ENCODE assay signal across 8 cellular contexts in genomic region chr19:14418743-14419037, GRCh38. TPM values are rescaled to one million over a fixed set of nuclear protein-coding genes. Genes with fewer than 3 reads are reported as not detected.
DNase-seq lines count a peak whose midpoint lies in the region; ATAC-seq and TF ChIP-seq lines count a peak whose summit lies in the region.

No MANE protein-coding gene starts in this region.

- H2BK5ac ChIP-seq in mesendoderm (ENCODE audit: low read length): no peak overlapping the region

- no peak for TF ChIP-seq CTCF in heart left ventricle (IDR thresholded peaks at IDR 0.05)
- TF ChIP-seq CTCF in body of pancreas (IDR thresholded peaks at IDR 0.05): no peak
- TF ChIP-seq CTCF in vagina (IDR thresholded peaks at IDR 0.05): no peak

- no peak overlapping the region for H4K5ac ChIP-seq in mesendoderm (ENCODE audit: low read length)

- H2AK5ac ChIP-seq in mesendoderm (ENCODE audit: low read length): no peak overlapping the region

- peaks cover 0 to 68% (median 30%) of the 10 kb centered on the region in 12 donors for H3K4me1 ChIP-seq in heart left ventricle
- H3K4me1 ChIP-seq in body of pancreas: peaks cover 25% of the 10 kb centered on the region
- H3K4me1 ChIP-seq in mesendoderm (ENCODE audit: control insufficient read depth, low read depth, low read length): no peaks in the 10 kb centered on the region
- H3K4me1 ChIP-seq in vagina: peaks cover 48% of the 10 kb centered on the region

- H3K9me3 ChIP-seq in heart left ventricle (no peaks in the 10 kb centered on the region), body of pancreas (no peaks in the 10 kb centered on the region), vagina (no peaks in the 10 kb centered on the region)

- H3K18ac ChIP-seq in mesendoderm (ENCODE audit: low read length): peak overlapping the region; percentile 92

- H2BK120ac ChIP-seq in mesendoderm (ENCODE audit: low read depth, low read length): no peak overlapping the region

- DNase-seq in heart left ventricle: no peak
- no peak for DNase-seq in Right ventricle myocardium inferior (ENCODE audit: missing footprints)
- peak in 1 of 4 donors; percentile 18 for DNase-seq in body of pancreas
- DNase-seq in mesendoderm: no peak
- DNase-seq in vagina (ENCODE audit: extremely low spot score in 2 of 2): no peak
- DNase-seq in RKO (ENCODE audit: low spot score): no peak
- no peak for DNase-seq in HT-29 (ENCODE audit: low spot score)

- peaks cover 5% of the 10 kb centered on the region for H3K79me1 ChIP-seq in mesendoderm (ENCODE audit: low read length)

- H3K4ac ChIP-seq in mesendoderm (ENCODE audit: low read depth, low read length): peak overlapping the region; percentile 45

- H4K8ac ChIP-seq in mesendoderm (ENCODE audit: low read depth, low read length): no peak overlapping the region

- H3K4me3 ChIP-seq in heart left ventricle: peak overlapping the region; percentile 77 to 98 (median 92)
- peak overlapping the region; percentile 61 to 94 for H3K4me3 ChIP-seq in body of pancreas
- peak overlapping the region; percentile 95 for H3K4me3 ChIP-seq in mesendoderm (ENCODE audit: low read length)
- H3K4me3 ChIP-seq in vagina: peak overlapping the region; percentile 71 to 79

- H3K27ac ChIP-seq in heart left ventricle: peak overlapping the region; percentile 46 to 95 (median 88)
- H3K27ac ChIP-seq in body of pancreas: peak overlapping the region; percentile 67 to 93 (median 80)
- peak overlapping the region; percentile 61 for H3K27ac ChIP-seq in mesendoderm (ENCODE audit: low read depth, low read length)
- peak overlapping the region; percentile 97 for H3K27ac ChIP-seq in vagina

- H2BK15ac ChIP-seq in mesendoderm (replicated peaks; ENCODE audit: low read depth): no peak overlapping the region

- no peak overlapping the region for H3K23ac ChIP-seq in mesendoderm (ENCODE audit: low read length)

- ATAC-seq in heart left ventricle (no peak), Right ventricle myocardium inferior (no peak), body of pancreas (no peak), GM19397 (IDR thresholded peaks at IDR 0.05; ENCODE audit: unreplicated experiment) (no peak)

- peak overlapping the region; percentile 93 for H3K9ac ChIP-seq in mesendoderm (ENCODE audit: low read length)

- TF ChIP-seq POLR2A in heart left ventricle (IDR thresholded peaks at IDR 0.05) (no peak), body of pancreas (IDR thresholded peaks at IDR 0.05) (no peak), vagina (IDR thresholded peaks at IDR 0.05) (no peak)

- H3K36me3 ChIP-seq in heart left ventricle (peaks cover 0 to 17% (median 0%) of the 10 kb centered on the region in 9 donors), body of pancreas (replicated peaks in 1 of 2; ENCODE audit: insufficient read depth in 1 of 2, low read depth in 2 of 2) (no peaks in the 10 kb centered on the region), mesendoderm (ENCODE audit: control insufficient read depth, insufficient read depth, low read length) (peaks cover 2% of the 10 kb centered on the region), vagina (no peaks in the 10 kb centered on the region)

- peaks cover 50% of the 10 kb centered on the region for H3K79me2 ChIP-seq in mesendoderm (ENCODE audit: control insufficient read depth, insufficient read depth, low read length)

- intact Hi-C loops in heart left ventricle (cut with DNase I) (loop anchor here in 1 of 10 donors (2.0 to 5.0 kb wide), 2 partner anchors 14 to 36 kb away; partner anchors contain the start of genes ADGRE5 and PKN1), Right ventricle myocardium inferior (cut with DNase I) (no loop called here), body of pancreas (cut with DNase I) (no loop called here), vagina (cut with DNase I) (loop anchor here (10.0 kb wide), 1 partner anchor 214 kb away; the partner anchor contains the start of gene ADGRL1)

- H3K27me3 ChIP-seq in heart left ventricle (no peaks in the 10 kb centered on the region), body of pancreas (no peaks in the 10 kb centered on the region), mesendoderm (ENCODE audit: insufficient read depth, low read length, poor library complexity) (no peaks in the 10 kb centered on the region), vagina (no peaks in the 10 kb centered on the region)

- 0 to 1% (median 0%) methylated on average over 18 of the region's 18 CpGs for WGBS in heart left ventricle, 4 donors
- WGBS in body of pancreas, 2 donors: 0 to 4% methylated on average over 7 to 18 of the region's 18 CpGs
- no CpG with 5 or more reads among the region's 18 CpGs for WGBS in mesendoderm (ENCODE audit: extremely low coverage, insufficient coverage, low lambda C conversion rate)

- peak overlapping the region; percentile 99 for H3K56ac ChIP-seq in mesendoderm (ENCODE audit: low read length)

- peak overlapping the region; percentile 40 for H3K4me2 ChIP-seq in mesendoderm (ENCODE audit: low read length)

RNA-seq across cellular contexts. Expression of gene DDX39A, which starts 0.5 kb away (rescaled TPM):
- total RNA-seq in heart left ventricle: 10 to 100 TPM; 18.0 to 44.4 (median 30.2) TPM
- 100 to 1,000 TPM in 1 of 2 donors, 10 to 100 TPM in 1; 42.4 to 109 TPM for polyA plus RNA-seq in heart left ventricle
- total RNA-seq in Right ventricle myocardium inferior: 32.2 TPM
- total RNA-seq in body of pancreas: 10 to 100 TPM; 32.4 to 86.7 TPM
- polyA plus RNA-seq in mesendoderm (2013, experiment 1 of 2): 147 TPM
- polyA plus RNA-seq in mesendoderm (2013, experiment 2 of 2): 152 TPM
- 81.8 TPM for total RNA-seq in vagina
- 185 and 196 TPM in 2 replicates for total RNA-seq in HT-29 (2014; rRNA removed; shearing (Covaris generic))

RNA-seq across cellular contexts. Expression of gene PKN1, which starts 14.4 kb away (rescaled TPM):
- total RNA-seq in heart left ventricle: 100 to 1,000 TPM; 119 to 206 (median 136) TPM
- 100 to 1,000 TPM; 109 to 126 TPM for polyA plus RNA-seq in heart left ventricle
- total RNA-seq in Right ventricle myocardium inferior: 149 TPM
- 10 to 100 TPM; 82.5 to 83.4 TPM for total RNA-seq in body of pancreas
- polyA plus RNA-seq in mesendoderm (2013, experiment 1 of 2): 35.9 TPM
- polyA plus RNA-seq in mesendoderm (2013, experiment 2 of 2): 37.9 TPM
- 72.7 TPM for total RNA-seq in vagina
- total RNA-seq in HT-29 (2014; rRNA removed; shearing (Covaris generic)): 59.9 and 66.9 TPM in 2 replicates

RNA-seq across cellular contexts. Expression of gene ADGRE5, which starts 37.4 kb away (rescaled TPM):
- total RNA-seq in heart left ventricle (10 to 100 TPM; 30.1 to 92.7 (median 45.8) TPM), Right ventricle myocardium inferior (32.6 TPM), body of pancreas (10 to 100 TPM; 11.5 to 24.6 TPM), vagina (43.5 TPM)
- polyA plus RNA-seq in heart left ventricle: 10 to 100 TPM; 10.1 to 48.5 TPM
- polyA plus RNA-seq in mesendoderm (2013, experiment 1 of 2): 1.4 TPM
- 1.7 TPM for polyA plus RNA-seq in mesendoderm (2013, experiment 2 of 2)
- 41.4 and 62.8 TPM in 2 replicates for total RNA-seq in HT-29 (2014; rRNA removed; shearing (Covaris generic))

RNA-seq across cellular contexts. Expression of gene PTGER1, which starts 56.5 kb away (rescaled TPM):
- total RNA-seq in heart left ventricle (under 1 TPM in 1 of 9 donors, not detected in 8; 0.35 TPM), Right ventricle myocardium inferior (not detected), body of pancreas (1 to 10 TPM in 1 of 2 donors, not detected in 1; 3.6 TPM), vagina (not detected)
- polyA plus RNA-seq in heart left ventricle: under 1 TPM in 1 of 2 donors, not detected in 1; 0.15 TPM
- polyA plus RNA-seq in mesendoderm (2013, experiment 1 of 2): 0.11 TPM
- polyA plus RNA-seq in mesendoderm (2013, experiment 2 of 2): 0.07 TPM
- 0.31 TPM in 1 of 2 replicates, not detected in the other for total RNA-seq in HT-29 (2014; rRNA removed; shearing (Covaris generic))
